2 cellular contexts compared by ENCODE assay signal in the genomic region with DNA sequence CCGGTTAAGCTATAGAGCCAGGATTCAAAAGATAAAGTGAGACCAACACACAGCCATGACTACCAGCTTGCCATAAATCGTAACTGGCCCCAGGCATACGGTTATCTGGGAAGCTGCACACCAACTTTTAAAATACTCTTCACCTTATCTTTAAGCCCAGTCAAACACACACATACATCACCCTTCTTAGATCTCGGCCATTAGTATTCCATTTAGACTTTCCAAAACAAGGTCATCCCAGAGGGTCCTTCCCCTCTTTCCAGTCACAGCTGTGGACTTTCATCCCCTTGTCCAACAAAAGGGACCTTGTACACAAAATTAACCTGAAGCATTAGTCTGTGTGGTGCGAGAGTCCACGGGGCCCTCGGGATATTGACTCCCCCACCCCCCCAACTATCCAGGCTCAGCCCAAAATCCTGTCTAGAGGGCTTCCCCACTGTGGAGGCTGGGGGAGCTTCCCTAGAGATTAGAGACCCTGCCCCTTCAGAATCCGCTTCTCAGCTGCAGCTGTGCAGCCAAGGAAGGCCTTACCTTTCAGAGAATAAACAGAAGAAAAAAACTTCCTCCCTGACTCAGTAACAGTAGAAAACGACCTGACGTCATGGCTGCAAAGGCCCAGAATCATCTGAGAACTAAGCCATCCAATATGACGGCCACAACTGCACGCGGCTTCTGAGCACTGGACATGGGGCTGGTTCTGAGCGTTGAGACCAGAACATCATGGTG.
TF ChIP-seq lines count a peak whose summit lies in the region.

No MANE protein-coding gene starts in this region.

TF ChIP-seq in K562, 482 proteins besides CTCF, POLR2A, EP300 and RAD21 (continues in another document):
- TF ChIP-seq MTA1 (IDR thresholded peaks at IDR 0.05; ENCODE audit: borderline replicate concordance) (no peak), TAL1 (IDR thresholded peaks at IDR 0.05) (peak; percentile 95), ZNF639 (CRISPR knock-in tag; conservative IDR thresholded peaks at IDR 0.05 in 1 of 2, IDR thresholded peaks at IDR 0.05 in 1 of 2) (peak in 1 of 2 experiments; percentile 68; a peak in 1 of 4 replicates), SMARCA4 (IDR thresholded peaks at IDR 0.05) (peak; percentile 80), CC2D1A (IDR thresholded peaks at IDR 0.05) (peak; percentile 75; the same call in 1 of the 2 replicates), DDX20 (tag; IDR thresholded peaks at IDR 0.05; ENCODE audit: low read depth) (no peak), POLR2AphosphoS5 (IDR thresholded peaks at IDR 0.05; ENCODE audit: control insufficient read depth, insufficient read depth, low read depth, low read length) (peak; percentile 82), FOXM1 (IDR thresholded peaks at IDR 0.05; ENCODE audit: low read depth) (peak; percentile 81), FOXM1 (CRISPR knock-in tag; IDR thresholded peaks at IDR 0.05; ENCODE audit: low read depth) (no peak), ZNF165 (CRISPR knock-in tag; IDR thresholded peaks at IDR 0.05; ENCODE audit: borderline replicate concordance) (no peak), MTA2 (IDR thresholded peaks at IDR 0.05; ENCODE audit: low read depth) (peak; percentile 90), RCOR1 (IDR thresholded peaks at IDR 0.05; ENCODE audit: borderline replicate concordance in 1 of 2, low read depth in 2 of 2, low read length in 2 of 2) (peak in 1 of 2 experiments; percentile 47; a peak in 3 of 4 replicates), DMBX1 (CRISPR knock-in tag; IDR thresholded peaks at IDR 0.05; ENCODE audit: borderline replicate concordance) (no peak), ZNF431 (CRISPR knock-in tag; IDR thresholded peaks at IDR 0.05) (no peak), GTF2B (IDR thresholded peaks at IDR 0.05; ENCODE audit: extremely low read depth, insufficient read length) (no peak), CCNT2 (IDR thresholded peaks at IDR 0.05; ENCODE audit: borderline replicate concordance, extremely low read depth, insufficient read length, low read depth, low read length) (peak; percentile 41), CCAR2 (IDR thresholded peaks at IDR 0.05; ENCODE audit: low read depth, low read length) (no peak), ARNT (IDR thresholded peaks at IDR 0.05) (no peak), DPF2 (IDR thresholded peaks at IDR 0.05) (peak; percentile 89), ZBTB7A (IDR thresholded peaks at IDR 0.05; ENCODE audit: borderline replicate concordance, control insufficient read depth, low read depth, low read length) (peak; percentile 2; the same call in 1 of the 2 replicates), TSC22D4 (tag; IDR thresholded peaks at IDR 0.05) (no peak), TRIM24 (IDR thresholded peaks at IDR 0.05) (peak; percentile 62 to 78), ASH1L (IDR thresholded peaks at IDR 0.05; ENCODE audit: borderline replicate concordance, low read depth, partially characterized antibody) (no peak), MCM3 (IDR thresholded peaks at IDR 0.05) (no peak)
- TF ChIP-seq, protein P1, sequence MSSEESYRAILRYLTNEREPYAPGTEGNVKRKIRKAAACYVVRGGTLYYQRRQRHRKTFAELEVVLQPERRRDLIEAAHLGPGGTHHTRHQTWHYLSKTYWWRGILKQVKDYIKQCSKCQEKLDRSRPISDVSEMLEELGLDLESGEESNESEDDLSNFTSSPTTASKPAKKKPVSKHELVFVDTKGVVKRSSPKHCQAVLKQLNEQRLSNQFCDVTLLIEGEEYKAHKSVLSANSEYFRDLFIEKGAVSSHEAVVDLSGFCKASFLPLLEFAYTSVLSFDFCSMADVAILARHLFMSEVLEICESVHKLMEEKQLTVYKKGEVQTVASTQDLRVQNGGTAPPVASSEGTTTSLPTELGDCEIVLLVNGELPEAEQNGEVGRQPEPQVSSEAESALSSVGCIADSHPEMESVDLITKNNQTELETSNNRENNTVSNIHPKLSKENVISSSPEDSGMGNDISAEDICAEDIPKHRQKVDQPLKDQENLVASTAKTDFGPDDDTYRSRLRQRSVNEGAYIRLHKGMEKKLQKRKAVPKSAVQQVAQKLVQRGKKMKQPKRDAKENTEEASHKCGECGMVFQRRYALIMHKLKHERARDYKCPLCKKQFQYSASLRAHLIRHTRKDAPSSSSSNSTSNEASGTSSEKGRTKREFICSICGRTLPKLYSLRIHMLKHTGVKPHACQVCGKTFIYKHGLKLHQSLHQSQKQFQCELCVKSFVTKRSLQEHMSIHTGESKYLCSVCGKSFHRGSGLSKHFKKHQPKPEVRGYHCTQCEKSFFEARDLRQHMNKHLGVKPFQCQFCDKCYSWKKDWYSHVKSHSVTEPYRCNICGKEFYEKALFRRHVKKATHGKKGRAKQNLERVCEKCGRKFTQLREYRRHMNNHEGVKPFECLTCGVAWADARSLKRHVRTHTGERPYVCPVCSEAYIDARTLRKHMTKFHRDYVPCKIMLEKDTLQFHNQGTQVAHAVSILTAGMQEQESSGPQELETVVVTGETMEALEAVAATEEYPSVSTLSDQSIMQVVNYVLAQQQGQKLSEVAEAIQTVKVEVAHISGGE (CRISPR knock-in tag; IDR thresholded peaks at IDR 0.05): 0 out of 6 replicates have a peak, but pooled peaks of 1 of the 3 experiments have one; percentile 40

TF ChIP-seq in neural cell, 6 proteins besides CTCF, POLR2A, EP300 and RAD21:
- TF ChIP-seq REST (IDR thresholded peaks at IDR 0.05; ENCODE audit: borderline replicate concordance) (no peak), MXI1 (conservative IDR thresholded peaks at IDR 0.05; ENCODE audit: poor library complexity, severe bottlenecking) (no peak), POLR2AphosphoS5 (IDR thresholded peaks at IDR 0.05) (no peak), TAF1 (IDR thresholded peaks at IDR 0.05; ENCODE audit: low read depth) (no peak), SMC3 (conservative IDR thresholded peaks at IDR 0.05; ENCODE audit: poor library complexity) (no peak), EZH2 (IDR thresholded peaks at IDR 0.05; ENCODE audit: borderline replicate concordance, insufficient read depth, low read length, poor library complexity, severe bottlenecking) (no peak)
